ENCODE assay signal across 36 cellular contexts in genomic region chr4:70239497-70239896, GRCh38. TPM values are rescaled to one million over a fixed set of nuclear protein-coding genes. Genes with fewer than 3 reads are reported as not detected.
"Had no signal": no experiment of that assay in that cellular context is flagged by ENCODE, and none has a peak within 500 bp of the region (broad histone marks: within the 10 kb centered on the region; RNA-seq: fewer than 3 reads in every experiment).

No MANE protein-coding gene starts in this region.

- H3K4me1 ChIP-seq: SJCRH30 had no signal

- ATAC-seq: Panc1, Right ventricle myocardium inferior, SK-N-SH treated with all-trans-retinoic acid at 6 μM for 48 hours had no signal

- DNase-seq: Kasumi-1, NCI-H1048, NCI-H1092 treated with DMSO at 0.1 percent for 48 hours, NCI-H1105 treated with DMSO at 0.1 percent for 48 hours, NCI-H1417, NCI-H1436, NCI-H146, NCI-H1694, NCI-H187, NCI-H1930, NCI-H2029 treated with DMSO at 0.1 percent for 48 hours, NCI-H2081 treated with DMSO at 0.1 percent for 48 hours, NCI-H2107, NCI-H2171, NCI-H446 treated with DMSO at 0.1 percent for 48 hours, NCI-H510A, NCI-H524, NCI-H526, NCI-H69, NCI-H748 treated with DMSO at 0.1 percent for 48 hours, NCI-H82, PC-9, SHP77, SIG-M5, SJCRH30 had no signal

- H3K27me3 ChIP-seq: MG63, SJCRH30 had no signal

- H3K27ac ChIP-seq: PC-9, RWPE1, SJCRH30, SK-N-MC had no signal

- H3K4me3 ChIP-seq: MG63, PC-9, SJCRH30, SK-N-MC had no signal

- H2AFZ ChIP-seq: PC-9 had no signal

- H3K9me3 ChIP-seq: MG63, SJCRH30 had no signal

- H3K4me2 ChIP-seq: PC-9 had no signal

- FAIRE-seq: RCC 7860 had no signal

- H3K36me3 ChIP-seq: MG63, SJCRH30 had no signal

RNA-seq across cellular contexts. Expression of gene CSN3, which starts 2.9 kb away (rescaled TPM):
- total RNA-seq: M059J, OCI-LY7, PC-9, Right ventricle myocardium inferior, RPMI7951, SJCRH30, SK-MEL-5 had no signal

RNA-seq across cellular contexts. Expression of gene FDCSP, which starts 13.6 kb away (rescaled TPM):
- total RNA-seq: M059J, OCI-LY7, PC-9, Right ventricle myocardium inferior, RPMI7951, SJCRH30, SK-MEL-5 had no signal

RNA-seq across cellular contexts. Expression of gene ODAM, which starts 44.0 kb away (rescaled TPM):
- total RNA-seq: M059J, OCI-LY7, Right ventricle myocardium inferior, RPMI7951, SJCRH30, SK-MEL-5 had no signal
